In genomic region chr2:241213036-241213435, GRCh38 we compare ENCODE assay signal across 15 cellular contexts. TPM values are rescaled to one million over a fixed set of nuclear protein-coding genes. Genes with fewer than 3 reads are reported as not detected.
DNase-seq lines count a peak whose midpoint lies in the region; ATAC-seq and TF ChIP-seq lines count a peak whose summit lies in the region.
"Had no signal": no experiment of that assay in that cellular context is flagged by ENCODE, and none has a peak within 500 bp of the region (broad histone marks: within the 10 kb centered on the region; RNA-seq: fewer than 3 reads in every experiment).

No MANE protein-coding gene starts in this region.

- H2BK5ac ChIP-seq in neuronal stem cell (ENCODE audit: low read length), result no peak overlapping the region

- H4K8ac ChIP-seq in neuronal stem cell (ENCODE audit: low read depth, low read length), result no peak overlapping the region

- no peak overlapping the region for H4K91ac ChIP-seq in neuronal stem cell (ENCODE audit: low read depth, low read length, poor library complexity)

- intact Hi-C loops in natural killer cell (cut with micrococcal nuclease), result no loop called here

- no peak overlapping the region for H3K27ac Mint-ChIP-seq in natural killer cell treated with Interleukin-12 subunit alpha and Interleukin-12 subunit beta and Interleukin-15 and Interleukin-18, amount 100 ng/mL, for 72 hours
- no peak overlapping the region for H3K27ac Mint-ChIP-seq in natural killer cell
- H3K27ac Mint-ChIP-seq: CD4-positive, alpha-beta T cell had no signal

- no peak overlapping the region for H3K9ac ChIP-seq in neuronal stem cell (ENCODE audit: low read depth, low read length, poor library complexity)
- H3K9ac ChIP-seq: GM23248 had no signal

- no peaks in the 10 kb centered on the region for H3K9me3 Mint-ChIP-seq in natural killer cell treated with Interleukin-12 subunit alpha and Interleukin-12 subunit beta and Interleukin-15 and Interleukin-18, amount 100 ng/mL, for 72 hours
- no peaks in the 10 kb centered on the region for H3K9me3 Mint-ChIP-seq in natural killer cell
- H3K9me3 Mint-ChIP-seq: CD4-positive, alpha-beta T cell had no signal

- no peak overlapping the region for H2BK120ac ChIP-seq in neuronal stem cell (ENCODE audit: low read depth, low read length)

- H3K27ac ChIP-seq in neuronal stem cell (replicated peaks; ENCODE audit: low read length), result no peak overlapping the region
- H3K27ac ChIP-seq: 22Rv1, A549, C4-2B, GM23248 had no signal

- H3K14ac ChIP-seq in neuronal stem cell (ENCODE audit: low read length), result no peak overlapping the region

- peak overlapping the region; percentile 2 for H3K4me2 ChIP-seq in neuronal stem cell (ENCODE audit: insufficient read depth, low read length, poor library complexity, severe bottlenecking)
- H3K4me2 ChIP-seq: A549 had no signal

- H3K4me1 Mint-ChIP-seq in natural killer cell treated with Interleukin-12 subunit alpha and Interleukin-12 subunit beta and Interleukin-15 and Interleukin-18, amount 100 ng/mL, for 72 hours (ENCODE audit: low read depth in 2 of 2), result no peaks in the 10 kb centered on the region
- H3K4me1 Mint-ChIP-seq in natural killer cell, result peaks cover 0 to 4% of the 10 kb centered on the region in 2 donors

- no peak overlapping the region for H3K4me3 Mint-ChIP-seq in natural killer cell treated with Interleukin-12 subunit alpha and Interleukin-12 subunit beta and Interleukin-15 and Interleukin-18, amount 100 ng/mL, for 72 hours
- H3K4me3 Mint-ChIP-seq in natural killer cell, result no peak overlapping the region
- H3K4me3 Mint-ChIP-seq: CD4-positive, alpha-beta T cell had no signal

- no peak overlapping the region for H2AFZ ChIP-seq in neuronal stem cell (ENCODE audit: low read length)
- H2AFZ ChIP-seq: GM23248 had no signal

- no peaks in the 10 kb centered on the region for H3K27me3 Mint-ChIP-seq in natural killer cell treated with Interleukin-12 subunit alpha and Interleukin-12 subunit beta and Interleukin-15 and Interleukin-18, amount 100 ng/mL, for 72 hours
- no peaks in the 10 kb centered on the region for H3K27me3 Mint-ChIP-seq in natural killer cell (ENCODE audit: low read depth in 2 of 2)
- H3K27me3 Mint-ChIP-seq: CD4-positive, alpha-beta T cell had no signal

- H3K4me3 ChIP-seq in neuronal stem cell (ENCODE audit: low read length in 2 of 2), result no peak overlapping the region
- H3K4me3 ChIP-seq: A549, GM23248, HAP-1 had no signal

- no peak for ATAC-seq in natural killer cell treated with Interleukin-12 subunit alpha and Interleukin-12 subunit beta and Interleukin-15 and Interleukin-18, amount 100 ng/mL, for 72 hours
- ATAC-seq in natural killer cell (no peak), HG02798 (IDR thresholded peaks at IDR 0.05; ENCODE audit: poor library complexity, unreplicated experiment) (no peak), GM21825 (IDR thresholded peaks at IDR 0.05; ENCODE audit: unreplicated experiment) (no peak)
- ATAC-seq: A549 had no signal

- no CpG with 5 or more reads among the region's 13 CpGs for WGBS in neuronal stem cell (ENCODE audit: extremely low coverage in 2 of 2, insufficient read length in 2 of 2, insufficient replicate concordance in 1 of 2), 2 donors

- H3K4ac ChIP-seq in neuronal stem cell (ENCODE audit: low read length), result no peak overlapping the region

- no peaks in the 10 kb centered on the region for H3K9me3 ChIP-seq in neuronal stem cell (replicated peaks in 1 of 2; ENCODE audit: control insufficient read depth in 2 of 2, insufficient read depth in 1 of 2, low read depth in 1 of 2, low read length in 2 of 2)
- H3K9me3 ChIP-seq: A549, Caco-2, HAP-1 had no signal

- no peaks in the 10 kb centered on the region for H3K79me1 ChIP-seq in neuronal stem cell (ENCODE audit: low read depth, low read length)

- peak; percentile 21 for DNase-seq in NCI-H82 (lab: John Stamatoyannopoulos, UW)
- DNase-seq in NCI-H82 treated with DMSO at 0.1 percent for 48 hours (lab: John Stamatoyannopoulos, UW; ENCODE audit: unreplicated experiment), result no peak
- peak; percentile 6 for DNase-seq in natural killer cell treated with Interleukin-12 subunit alpha and Interleukin-12 subunit beta and Interleukin-15 and Interleukin-18, amount 100 ng/mL, for 72 hours (ENCODE audit: low spot score)
- no peak for DNase-seq in natural killer cell
- no peak for DNase-seq in neuronal stem cell (ENCODE audit: low spot score)
- DNase-seq: AML-193; Caco-2; CD4-positive, alpha-beta T cell; GM23248 had no signal

- H2AK5ac ChIP-seq in neuronal stem cell (ENCODE audit: low read depth, low read length), result peak overlapping the region; percentile 97

- no peak for TF ChIP-seq CTCF in natural killer cell (IDR thresholded peaks at IDR 0.05)

- H2BK12ac ChIP-seq in neuronal stem cell (ENCODE audit: low read length), result peak overlapping the region; percentile 94

- peak overlapping the region; percentile 13 for H3K18ac ChIP-seq in neuronal stem cell (ENCODE audit: low read length)

- H3K23ac ChIP-seq in neuronal stem cell (ENCODE audit: low read depth, low read length, poor library complexity), result peak overlapping the region; percentile 80

- no peaks in the 10 kb centered on the region for H3K36me3 Mint-ChIP-seq in natural killer cell treated with Interleukin-12 subunit alpha and Interleukin-12 subunit beta and Interleukin-15 and Interleukin-18, amount 100 ng/mL, for 72 hours
- no peaks in the 10 kb centered on the region for H3K36me3 Mint-ChIP-seq in natural killer cell

- H2BK15ac ChIP-seq in neuronal stem cell (ENCODE audit: low read length), result peak overlapping the region; percentile 58

- H3K27me3 ChIP-seq in neuronal stem cell (ENCODE audit: control insufficient read depth in 3 of 3, insufficient read depth in 3 of 3, low read depth in 1 of 3, low read length in 3 of 3), result peaks cover 0 to 26% (median 0%) of the 10 kb centered on the region in 3 experiments

- H3K4me1 ChIP-seq in neuronal stem cell (ENCODE audit: control insufficient read depth in 2 of 2, insufficient read depth in 1 of 2, low read depth in 1 of 2, low read length in 2 of 2), result peaks cover 0 to 17% of the 10 kb centered on the region in 2 donors
- H3K4me1 ChIP-seq: A549, Caco-2 had no signal

- no peaks in the 10 kb centered on the region for H3K36me3 ChIP-seq in neuronal stem cell (replicated peaks in 1 of 2; ENCODE audit: control insufficient read depth in 2 of 2, insufficient read depth in 2 of 2, low read length in 2 of 2)
- H3K36me3 ChIP-seq: HAP-1 had no signal

RNA-seq across cellular contexts. Expression of gene ANO7, which starts 24.6 kb away (rescaled TPM):
- total RNA-seq in natural killer cell treated with Interleukin-12 subunit alpha and Interleukin-12 subunit beta and Interleukin-15 and Interleukin-18, amount 100 ng/mL, for 72 hours, result 1 to 10 TPM; 2.8 to 7.1 TPM
- total RNA-seq in natural killer cell, result 1 to 10 TPM in 2 of 3 donors, under 1 TPM in 1; 0.97 to 1.4 (median 1.1) TPM
- 1.3 TPM for polyA plus RNA-seq in neuronal stem cell (2013, experiment 1 of 2)
- polyA plus RNA-seq in neuronal stem cell (2013, experiment 2 of 2), result 1.4 TPM

Comparison
In these comparisons a context has a peak if more than half of its experiments do, and no peak if none do; other contexts are left out.
1. DNase-seq: peak in NCI-H82 (single experiment) and natural killer cell treated with Interleukin-12 subunit alpha and Interleukin-12 subunit beta and Interleukin-15 and Interleukin-18, amount 100 ng/mL, for 72 hours (single experiment); none in NCI-H82 treated with DMSO at 0.1 percent for 48 hours (single experiment), natural killer cell (single experiment) and neuronal stem cell (single experiment).